13 cellular contexts compared by ENCODE assay signal in genomic region chr5:96751203-96752169, GRCh38. TPM values are rescaled to one million over a fixed set of nuclear protein-coding genes. Genes with fewer than 3 reads are reported as not detected.
DNase-seq lines count a peak whose midpoint lies in the region; ATAC-seq and TF ChIP-seq lines count a peak whose summit lies in the region.
"Had no signal": no experiment of that assay in that cellular context is flagged by ENCODE, and none has a peak within 500 bp of the region (broad histone marks: within the 10 kb centered on the region; RNA-seq: fewer than 3 reads in every experiment).

No MANE protein-coding gene starts in this region.

- intact Hi-C loops in Right ventricle myocardium superior (cut with DNase I), result no loop called here
- intact Hi-C loops in Right ventricle myocardium inferior (cut with DNase I), result loop anchor here (5.0 to 10.0 kb wide), 2 partner anchors 253 to 411 kb away; no protein-coding TSS in a partner anchor
- intact Hi-C loops in body of pancreas (cut with DNase I), result no loop called here

- H3K27me3 ChIP-seq in body of pancreas (no peaks in the 10 kb centered on the region), lung (ENCODE audit: control insufficient read depth, insufficient read depth) (no peaks in the 10 kb centered on the region)
- H3K27me3 ChIP-seq: BE2C had no signal

- H3K36me3 ChIP-seq in body of pancreas (replicated peaks in 1 of 2; ENCODE audit: insufficient read depth in 1 of 2, low read depth in 2 of 2) (peaks cover 5 to 31% of the 10 kb centered on the region in 2 donors), lung (ENCODE audit: control insufficient read depth in 2 of 2, insufficient read depth in 2 of 2, low read length in 2 of 2) (peaks cover 35 to 45% of the 10 kb centered on the region in 2 donors)
- H3K36me3 ChIP-seq: BE2C had no signal

- ATAC-seq in Right ventricle myocardium superior (ENCODE audit: poor library complexity), result peak; percentile 24
- no peak for ATAC-seq in Right ventricle myocardium inferior
- peak; percentile 33 for ATAC-seq in body of pancreas
- ATAC-seq in lung (ENCODE audit: insufficient read depth, low FRiP score), result no peak
- no peak for ATAC-seq in stimulated activated naive B cell treated with anti-CD40 and anti-IgM and Interleukin-4, amounts not matched to agents 10 μg/mL and 1 μg/mL and 100 μg/mL, for 72 hours (replicated peaks)

- H3K9me3 ChIP-seq in body of pancreas (no peaks in the 10 kb centered on the region), lung (ENCODE audit: control insufficient read depth in 2 of 2, insufficient read depth in 1 of 2, low read length in 1 of 2) (no peaks in the 10 kb centered on the region)
- H3K9me3 ChIP-seq: BE2C, SK-N-SH had no signal

- peak overlapping the region; percentile 70 for H3K27ac Mint-ChIP-seq in stimulated activated naive B cell treated with anti-CD40 and anti-IgM and Interleukin-4, amounts not matched to agents 10 μg/mL and 1 μg/mL and 100 μg/mL, for 72 hours
- H3K27ac Mint-ChIP-seq: activated naive CD8-positive, alpha-beta T cell treated with anti-CD3 and anti-CD28 coated beads, Interleukin-2, amount 10 ng/mL, durations not matched to agents 7 days and 5 days had no signal

- no peak for TF ChIP-seq POLR2A in body of pancreas (IDR thresholded peaks at IDR 0.05)

- no peaks in the 10 kb centered on the region for H3K27me3 Mint-ChIP-seq in stimulated activated naive B cell treated with anti-CD40 and anti-IgM and Interleukin-4, amounts not matched to agents 10 μg/mL and 1 μg/mL and 100 μg/mL, for 72 hours
- H3K27me3 Mint-ChIP-seq: activated naive CD8-positive, alpha-beta T cell treated with anti-CD3 and anti-CD28 coated beads, Interleukin-2, amount 10 ng/mL, durations not matched to agents 7 days and 5 days had no signal

- DNase-seq in Right ventricle myocardium superior, result no peak
- DNase-seq in Right ventricle myocardium inferior (ENCODE audit: missing footprints), result no peak
- no peak for DNase-seq in body of pancreas
- DNase-seq in lung (ENCODE audit: low spot score), result no peak
- DNase-seq in stimulated activated naive B cell treated with anti-CD40 and anti-IgM and Interleukin-4, amounts not matched to agents 10 μg/mL and 1 μg/mL and 100 μg/mL, for 72 hours, result no peak
- no peak for DNase-seq in HuH-7 (ENCODE audit: low spot score)
- DNase-seq in NCI-H1092 treated with DMSO at 0.1 percent for 48 hours (lab: John Stamatoyannopoulos, UW), result no peak
- DNase-seq in GM03348 (ENCODE audit: low spot score), result no peak
- DNase-seq: activated naive CD8-positive, alpha-beta T cell treated with anti-CD3 and anti-CD28 coated beads, Interleukin-2, amount 10 ng/mL, durations not matched to agents 7 days and 5 days; cortex of kidney; left cardiac atrium had no signal

- H3K36me3 Mint-ChIP-seq in stimulated activated naive B cell treated with anti-CD40 and anti-IgM and Interleukin-4, amounts not matched to agents 10 μg/mL and 1 μg/mL and 100 μg/mL, for 72 hours, result peaks cover 31 to 41% of the 10 kb centered on the region in 2 donors

- H3K4me1 Mint-ChIP-seq in stimulated activated naive B cell treated with anti-CD40 and anti-IgM and Interleukin-4, amounts not matched to agents 10 μg/mL and 1 μg/mL and 100 μg/mL, for 72 hours, result no peaks in the 10 kb centered on the region
- H3K4me1 Mint-ChIP-seq: activated naive CD8-positive, alpha-beta T cell treated with anti-CD3 and anti-CD28 coated beads, Interleukin-2, amount 10 ng/mL, durations not matched to agents 7 days and 5 days had no signal

- no peak overlapping the region for H3K4me3 Mint-ChIP-seq in stimulated activated naive B cell treated with anti-CD40 and anti-IgM and Interleukin-4, amounts not matched to agents 10 μg/mL and 1 μg/mL and 100 μg/mL, for 72 hours
- H3K4me3 Mint-ChIP-seq: activated naive CD8-positive, alpha-beta T cell treated with anti-CD3 and anti-CD28 coated beads, Interleukin-2, amount 10 ng/mL, durations not matched to agents 7 days and 5 days had no signal

- peak overlapping the region in 1 of 4 donors; percentile 30 for H3K27ac ChIP-seq in body of pancreas
- peak overlapping the region; percentile 10 to 33 for H3K27ac ChIP-seq in lung (ENCODE audit: low read depth in 1 of 2, low read length in 1 of 2)

- 46 to 55% methylated on average over 6 of the region's 6 CpGs for WGBS in body of pancreas, 2 donors
- 72 to 73% methylated on average over 6 of the region's 6 CpGs for WGBS in lung, 2 donors

- H3K4me1 ChIP-seq in body of pancreas, result no peaks in the 10 kb centered on the region
- peaks cover 0 to under 1% of the 10 kb centered on the region in 2 donors for H3K4me1 ChIP-seq in lung (ENCODE audit: control insufficient read depth in 2 of 2, insufficient read depth in 2 of 2, low read length in 2 of 2)

- no peak overlapping the region for H3K4me3 ChIP-seq in body of pancreas
- no peak overlapping the region for H3K4me3 ChIP-seq in lung

- TF ChIP-seq CTCF in body of pancreas (IDR thresholded peaks at IDR 0.05) (no peak), lung (IDR thresholded peaks at IDR 0.05; ENCODE audit: control extremely low read depth, extremely low read depth) (no peak)

- H3K9me3 Mint-ChIP-seq in stimulated activated naive B cell treated with anti-CD40 and anti-IgM and Interleukin-4, amounts not matched to agents 10 μg/mL and 1 μg/mL and 100 μg/mL, for 72 hours, result no peaks in the 10 kb centered on the region
- H3K9me3 Mint-ChIP-seq: activated naive CD8-positive, alpha-beta T cell treated with anti-CD3 and anti-CD28 coated beads, Interleukin-2, amount 10 ng/mL, durations not matched to agents 7 days and 5 days had no signal

RNA-seq across cellular contexts. Expression of gene ERAP1, which starts 56.3 kb away (rescaled TPM):
- total RNA-seq in Right ventricle myocardium superior (36.4 TPM), Right ventricle myocardium inferior (40.0 TPM), body of pancreas (10 to 100 TPM; 11.5 to 20.2 TPM), lung (10 to 100 TPM; 51.4 to 73.5 TPM)
- 10 to 100 TPM in 1 of 2 donors, 1 to 10 TPM in 1; 9.6 to 30.7 TPM for polyA plus RNA-seq in lung

Comparison
In these comparisons a context has a peak if more than half of its experiments do, and no peak if none do; other contexts are left out.
1. ATAC-seq: peak in Right ventricle myocardium superior (single experiment) and body of pancreas (single experiment); none in Right ventricle myocardium inferior (single experiment), lung (single experiment) and stimulated activated naive B cell treated with anti-CD40 and anti-IgM and Interleukin-4, amounts not matched to agents 10 μg/mL and 1 μg/mL and 100 μg/mL, for 72 hours (0 of 2).